8 cellular contexts compared by ENCODE assay signal in the genomic region with DNA sequence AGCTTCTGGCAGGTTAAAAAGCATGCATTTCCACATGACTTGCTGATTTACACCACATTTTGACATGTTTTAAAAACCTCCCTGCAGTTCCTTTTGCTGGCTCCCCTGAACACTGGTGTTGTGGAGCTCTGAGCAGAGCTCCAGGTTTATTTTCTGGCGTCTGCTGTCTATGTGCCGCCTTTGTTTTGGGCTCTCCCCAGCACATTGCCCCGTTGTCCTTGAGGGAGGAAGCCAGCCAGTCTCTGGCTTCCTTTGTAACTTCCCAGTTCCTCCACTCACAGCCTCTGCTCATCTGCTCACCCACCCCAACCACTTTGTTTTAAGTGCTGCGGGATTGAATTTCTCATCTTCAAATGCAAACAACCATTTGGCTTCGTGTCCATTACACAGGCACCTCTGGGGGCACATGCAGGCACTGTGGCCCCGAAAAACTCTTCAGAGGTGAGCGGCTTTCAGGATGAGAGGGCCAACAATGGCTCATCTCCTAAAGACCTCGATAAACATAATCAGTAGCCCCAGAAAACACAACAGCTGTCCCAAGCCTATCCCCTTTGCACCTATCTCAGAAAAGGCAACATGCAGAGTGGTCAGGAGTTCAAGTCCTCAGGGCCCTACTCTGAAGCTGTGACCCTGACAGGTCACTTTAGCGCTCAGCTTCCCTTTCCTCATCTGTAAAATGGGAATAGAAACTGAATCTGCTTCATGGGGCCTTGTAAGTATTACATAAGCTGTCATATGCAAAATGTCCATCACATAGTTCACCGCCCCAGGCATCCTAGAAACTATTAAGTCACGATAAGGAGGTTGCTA. TPM values are rescaled to one million over a fixed set of nuclear protein-coding genes. Genes with fewer than 3 reads are reported as not detected.
A peak's percentile ranks its signal among the peaks of the same experiment; 100 is the strongest.
DNase-seq lines count a peak whose midpoint lies in the region; ATAC-seq and TF ChIP-seq lines count a peak whose summit lies in the region.

No MANE protein-coding gene starts in this region.

- H3K27me3 Mint-ChIP-seq in stimulated activated naive CD8-positive, alpha-beta T cell treated with anti-CD3 and anti-CD28 coated beads, Interleukin-15, Interleukin-2, amounts not matched to agents 100 ng/mL and 50 ng/mL, for 24 hours: no peaks in the 10 kb centered on the region
- no peaks in the 10 kb centered on the region for H3K27me3 Mint-ChIP-seq in activated naive CD8-positive, alpha-beta T cell treated with anti-CD3 and anti-CD28 coated beads for 36 hours
- H3K27me3 Mint-ChIP-seq in progenitor cell of endocrine pancreas: peaks cover 27% of the 10 kb centered on the region

- H3K27ac ChIP-seq in right atrium auricular region: peak overlapping the region; percentile 100

- H3K9me3 Mint-ChIP-seq in stimulated activated naive CD8-positive, alpha-beta T cell treated with anti-CD3 and anti-CD28 coated beads, Interleukin-15, Interleukin-2, amounts not matched to agents 100 ng/mL and 50 ng/mL, for 24 hours: no peaks in the 10 kb centered on the region
- H3K9me3 Mint-ChIP-seq in activated naive CD8-positive, alpha-beta T cell treated with anti-CD3 and anti-CD28 coated beads for 36 hours: no peaks in the 10 kb centered on the region
- H3K9me3 Mint-ChIP-seq in progenitor cell of endocrine pancreas (ENCODE audit: low read depth): no peaks in the 10 kb centered on the region

- peaks cover 40% of the 10 kb centered on the region for H3K4me1 Mint-ChIP-seq in stimulated activated naive CD8-positive, alpha-beta T cell treated with anti-CD3 and anti-CD28 coated beads, Interleukin-15, Interleukin-2, amounts not matched to agents 100 ng/mL and 50 ng/mL, for 24 hours (ENCODE audit: low read depth)
- H3K4me1 Mint-ChIP-seq in activated naive CD8-positive, alpha-beta T cell treated with anti-CD3 and anti-CD28 coated beads for 36 hours: peaks cover 28% of the 10 kb centered on the region
- peaks cover 19% of the 10 kb centered on the region for H3K4me1 Mint-ChIP-seq in progenitor cell of endocrine pancreas (ENCODE audit: low read depth)

- no peaks in the 10 kb centered on the region for H3K36me3 ChIP-seq in right atrium auricular region

- H3K4me1 ChIP-seq in right atrium auricular region: peaks cover 0 to 37% of the 10 kb centered on the region in 2 donors

- H3K36me3 Mint-ChIP-seq in stimulated activated naive CD8-positive, alpha-beta T cell treated with anti-CD3 and anti-CD28 coated beads, Interleukin-15, Interleukin-2, amounts not matched to agents 100 ng/mL and 50 ng/mL, for 24 hours (ENCODE audit: low read depth): no peaks in the 10 kb centered on the region
- peaks cover 4% of the 10 kb centered on the region for H3K36me3 Mint-ChIP-seq in activated naive CD8-positive, alpha-beta T cell treated with anti-CD3 and anti-CD28 coated beads for 36 hours
- no peaks in the 10 kb centered on the region for H3K36me3 Mint-ChIP-seq in progenitor cell of endocrine pancreas (ENCODE audit: insufficient read depth)

- no peak for DNase-seq in stimulated activated naive CD8-positive, alpha-beta T cell treated with anti-CD3 and anti-CD28 coated beads, Interleukin-15, Interleukin-2, amounts not matched to agents 100 U/mL and 50 U/mL, for 24 hours
- DNase-seq in NCI-H146 treated with DMSO at 0.1 percent for 48 hours (lab: John Stamatoyannopoulos, UW; ENCODE audit: unreplicated experiment) (peak; percentile 29), right atrium auricular region (ENCODE audit: low spot score) (peak; percentile 64), progenitor cell of endocrine pancreas (ENCODE audit: low spot score, unreplicated experiment) (no peak), D341Med (ENCODE audit: low spot score) (no peak)
- no peak for DNase-seq in activated naive CD8-positive, alpha-beta T cell treated with anti-CD3 and anti-CD28 coated beads for 36 hours

- peak overlapping the region; percentile 28 to 99 for H3K4me3 ChIP-seq in right atrium auricular region

- peak in 1 of 2 donors; percentile 14 for TF ChIP-seq CTCF in right atrium auricular region (IDR thresholded peaks at IDR 0.05)
- TF ChIP-seq CTCF in progenitor cell of endocrine pancreas (IDR thresholded peaks at IDR 0.05; ENCODE audit: unreplicated experiment): no peak

- no peaks in the 10 kb centered on the region for H3K9me3 ChIP-seq in right atrium auricular region

- peak overlapping the region; percentile 59 for H3K27ac Mint-ChIP-seq in stimulated activated naive CD8-positive, alpha-beta T cell treated with anti-CD3 and anti-CD28 coated beads, Interleukin-15, Interleukin-2, amounts not matched to agents 100 ng/mL and 50 ng/mL, for 24 hours
- H3K27ac Mint-ChIP-seq in activated naive CD8-positive, alpha-beta T cell treated with anti-CD3 and anti-CD28 coated beads for 36 hours: peak overlapping the region; percentile 74
- peak overlapping the region; percentile 78 for H3K27ac Mint-ChIP-seq in progenitor cell of endocrine pancreas

- H3K27me3 ChIP-seq in right atrium auricular region: no peaks in the 10 kb centered on the region

- peak overlapping the region; percentile 57 for H3K4me3 Mint-ChIP-seq in stimulated activated naive CD8-positive, alpha-beta T cell treated with anti-CD3 and anti-CD28 coated beads, Interleukin-15, Interleukin-2, amounts not matched to agents 100 ng/mL and 50 ng/mL, for 24 hours
- peak overlapping the region; percentile 51 for H3K4me3 Mint-ChIP-seq in activated naive CD8-positive, alpha-beta T cell treated with anti-CD3 and anti-CD28 coated beads for 36 hours
- H3K4me3 Mint-ChIP-seq in progenitor cell of endocrine pancreas (ENCODE audit: low read depth): peak overlapping the region; percentile 69

- no peak for ATAC-seq in stimulated activated naive CD8-positive, alpha-beta T cell treated with anti-CD3 and anti-CD28 coated beads, Interleukin-15, Interleukin-2, amounts not matched to agents 100 U/mL and 50 U/mL, for 24 hours
- ATAC-seq in HG02763 (IDR thresholded peaks at IDR 0.05; ENCODE audit: unreplicated experiment): peak; percentile 21

RNA-seq across cellular contexts. Expression of a gene that starts 1.4 kb away (rescaled TPM):
- 10 to 100 TPM; 20.9 to 21.9 TPM for total RNA-seq in activated naive CD8-positive, alpha-beta T cell treated with anti-CD3 and anti-CD28 coated beads for 36 hours
- total RNA-seq in right atrium auricular region (100 to 1,000 TPM; 175 to 245 TPM), progenitor cell of endocrine pancreas (36.2 TPM in 2 replicates)

Comparison
In these comparisons a context has a peak if more than half of its experiments do, and no peak if none do; other contexts are left out.
1. DNase-seq: peak in NCI-H146 treated with DMSO at 0.1 percent for 48 hours (single experiment) and right atrium auricular region (single experiment); none in stimulated activated naive CD8-positive, alpha-beta T cell treated with anti-CD3 and anti-CD28 coated beads, Interleukin-15, Interleukin-2, amounts not matched to agents 100 U/mL and 50 U/mL, for 24 hours (single experiment), activated naive CD8-positive, alpha-beta T cell treated with anti-CD3 and anti-CD28 coated beads for 36 hours (single experiment), progenitor cell of endocrine pancreas (single experiment) and D341Med (single experiment).
2. Peak in every context shown above with its lines, with median percentiles within 50 percentile points of each other: H3K27ac Mint-ChIP-seq and H3K4me3 Mint-ChIP-seq.